In the genomic region with DNA sequence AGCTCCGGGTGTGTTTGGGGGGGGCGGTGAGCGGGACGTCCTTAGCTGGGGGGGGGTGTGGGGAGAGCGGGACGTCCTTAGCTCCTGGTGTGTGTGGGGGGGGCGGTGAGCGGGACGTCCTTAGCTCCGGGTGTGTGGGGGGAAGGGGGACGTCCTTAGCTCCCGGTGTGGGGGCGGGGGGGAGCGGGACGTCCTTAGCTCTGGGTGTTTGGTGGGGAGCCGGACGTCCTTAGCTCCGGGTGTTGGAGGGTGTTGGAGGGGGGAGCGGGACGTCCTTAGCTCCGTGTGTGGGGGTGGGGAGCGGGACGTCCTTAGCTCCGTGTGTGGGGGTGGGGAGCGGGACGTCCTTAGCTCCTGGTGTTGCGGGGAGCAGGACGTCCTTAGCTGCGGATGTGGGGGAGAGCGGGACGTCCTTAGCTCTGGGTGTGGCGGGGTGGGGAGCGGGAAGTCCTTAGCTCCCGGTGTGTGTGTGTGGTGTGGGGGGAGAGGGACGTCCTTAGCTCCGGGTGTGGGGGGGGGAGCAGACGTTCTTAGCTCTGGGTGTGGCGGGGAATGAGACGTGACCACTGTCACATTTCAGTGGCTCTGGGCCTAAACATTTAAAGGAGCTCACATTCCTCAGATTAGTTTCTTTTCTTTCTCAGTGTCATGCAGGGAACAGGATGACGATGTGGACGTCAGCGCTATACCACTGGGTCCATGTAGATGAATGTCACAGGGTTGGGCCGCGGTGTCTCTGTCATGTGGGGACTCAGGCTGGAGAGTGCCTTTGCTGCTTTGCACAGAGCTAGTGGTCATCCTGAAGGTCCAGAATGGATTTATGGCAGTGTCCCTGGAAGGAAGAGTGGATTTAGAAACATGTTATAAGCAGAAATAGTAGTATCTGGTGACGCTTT, we compare ENCODE assay signal across 8 cellular contexts. TPM values are rescaled to one million over a fixed set of nuclear protein-coding genes. Genes with fewer than 3 reads are reported as not detected.
A peak's percentile ranks its signal among the peaks of the same experiment; 100 is the strongest.
DNase-seq lines count a peak whose midpoint lies in the region; ATAC-seq and TF ChIP-seq lines count a peak whose summit lies in the region.

No MANE protein-coding gene starts in this region.

- H3K79me2 ChIP-seq in hepatocyte = peaks cover 65% of the 10 kb centered on the region

- TF ChIP-seq CTCF in RWPE2 (IDR thresholded peaks at IDR 0.05; ENCODE audit: poor library complexity, severe bottlenecking) (no peak), astrocyte of the spinal cord (IDR thresholded peaks at IDR 0.05; ENCODE audit: low read depth, low read length) (no peak), hepatocyte (IDR thresholded peaks at IDR 0.05; ENCODE audit: poor library complexity) (no peak)

- H3K36me3 ChIP-seq in RWPE2 (ENCODE audit: low read depth) (no peaks in the 10 kb centered on the region), hepatocyte (replicated peaks; ENCODE audit: insufficient read depth, low read depth) (no peaks in the 10 kb centered on the region)

- peak overlapping the region; percentile 76 for H3K4me2 ChIP-seq in hepatocyte

- in situ Hi-C loops in astrocyte of the spinal cord (cut with HindIII; ENCODE audit: low sequenced_read_pairs) = no loop called here

- DNase-seq in activated T-cell treated with anti-CD3 and anti-CD28 coated beads for 48 hours (ENCODE audit: low read depth) = peak; percentile 48
- no peak for DNase-seq in activated T-cell treated with anti-CD3 and anti-CD28 coated beads for 4 hours
- DNase-seq in RWPE2 (ENCODE audit: low spot score) = peak; percentile 83
- peak; percentile 64 for DNase-seq in astrocyte of the spinal cord (ENCODE audit: low read depth, low spot score)
- peak; percentile 86 for DNase-seq in hepatocyte (ENCODE audit: low spot score)
- peak; percentile 73 for DNase-seq in sciatic nerve (ENCODE audit: low spot score)
- DNase-seq in putamen (ENCODE audit: low spot score) = no peak

- H3K27ac ChIP-seq in RWPE2 (ENCODE audit: poor library complexity, severe bottlenecking) = peak overlapping the region; percentile 74
- H3K27ac ChIP-seq in hepatocyte = peak overlapping the region; percentile 92

- H2AFZ ChIP-seq in hepatocyte = peak overlapping the region; percentile 67

- peaks cover 16% of the 10 kb centered on the region for H3K4me1 ChIP-seq in RWPE2 (ENCODE audit: insufficient read depth, poor library complexity, severe bottlenecking)
- H3K4me1 ChIP-seq in hepatocyte (ENCODE audit: insufficient read depth) = peaks cover 19% of the 10 kb centered on the region

- H3K27me3 ChIP-seq in RWPE2 (ENCODE audit: insufficient read depth, poor library complexity, severe bottlenecking) (no peaks in the 10 kb centered on the region), hepatocyte (no peaks in the 10 kb centered on the region)

- WGBS in hepatocyte (ENCODE audit: low lambda C conversion rate, missing lambda C conversion rate) = 12% methylated on average over 15 of the region's 45 CpGs

- H3K9me3 ChIP-seq in RWPE2 (ENCODE audit: severe bottlenecking) (no peaks in the 10 kb centered on the region), hepatocyte (ENCODE audit: low read depth) (no peaks in the 10 kb centered on the region)

- no peaks in the 10 kb centered on the region for H3K9me2 ChIP-seq in hepatocyte (replicated peaks; ENCODE audit: insufficient read depth)

- intact Hi-C loops in sciatic nerve (cut with DNase I) = no loop called here

- H3K4me3 ChIP-seq in RWPE2 (ENCODE audit: severe bottlenecking) (peak overlapping the region; percentile 31), astrocyte of the spinal cord (ENCODE audit: low read depth, low read length) (peak overlapping the region; percentile 50), hepatocyte (peak overlapping the region; percentile 20)

- ATAC-seq in HG03175 (IDR thresholded peaks at IDR 0.05; ENCODE audit: unreplicated experiment) = peak; percentile 29
- ATAC-seq in RWPE2 (ENCODE audit: low read depth) = peak; percentile 78
- peak; percentile 90 for ATAC-seq in sciatic nerve

- H4K20me1 ChIP-seq in hepatocyte (ENCODE audit: insufficient read depth, poor library complexity, severe bottlenecking) = no peaks in the 10 kb centered on the region

RNA-seq across cellular contexts. Expression of a gene that starts 7.5 kb away (rescaled TPM):
- total RNA-seq in hepatocyte (8.0 and 11.2 TPM in 2 replicates), sciatic nerve (29.6 TPM)
- 31.9 and 54.0 TPM in 2 replicates for polyA plus RNA-seq in hepatocyte

RNA-seq across cellular contexts. Expression of a gene that starts 34.5 kb away (rescaled TPM):
- 59.6 and 61.2 TPM in 2 replicates for total RNA-seq in hepatocyte
- 29.4 and 33.4 TPM in 2 replicates for polyA plus RNA-seq in hepatocyte
- total RNA-seq in sciatic nerve = 103 TPM

Comparison
In these comparisons a context has a peak if more than half of its experiments do, and no peak if none do; other contexts are left out.
1. DNase-seq: peak in activated T-cell treated with anti-CD3 and anti-CD28 coated beads for 48 hours (single experiment), RWPE2 (single experiment), astrocyte of the spinal cord (single experiment), hepatocyte (single experiment) and sciatic nerve (single experiment); none in activated T-cell treated with anti-CD3 and anti-CD28 coated beads for 4 hours (single experiment) and putamen (single experiment).
2. ATAC-seq: peak in every context shown above with its lines; median percentile 90 in sciatic nerve; 78 in RWPE2; 29 in HG03175.
3. Peak in every context shown above with its lines, with median percentiles within 50 percentile points of each other: H3K4me3 ChIP-seq.